In genomic region chr20:44070139-44070900, GRCh38 we compare ENCODE assay signal across 10 cellular contexts.
A peak's percentile ranks its signal among the peaks of the same experiment; 100 is the strongest.
DNase-seq lines count a peak whose midpoint lies in the region; ATAC-seq and TF ChIP-seq lines count a peak whose summit lies in the region.
"Had no signal": no experiment of that assay in that cellular context is flagged by ENCODE, and none has a peak within 500 bp of the region (broad histone marks: within the 10 kb centered on the region; RNA-seq: fewer than 3 reads in every experiment).

No MANE protein-coding gene starts in this region.

- POLR2A ChIA-PET in CD8-positive, alpha-beta memory T cell (lab: Charles Lee) = no interaction called here

- no peaks in the 10 kb centered on the region for H3K9me3 Mint-ChIP-seq in CD8-positive, alpha-beta memory T cell
- no peaks in the 10 kb centered on the region for H3K9me3 Mint-ChIP-seq in activated naive CD8-positive, alpha-beta T cell (ENCODE audit: low read depth)
- H3K9me3 Mint-ChIP-seq: WTC11 had no signal

- H3K4me3 Mint-ChIP-seq in CD8-positive, alpha-beta memory T cell = peak overlapping the region; percentile 40 to 87 (median 79)
- peak overlapping the region; percentile 88 for H3K4me3 Mint-ChIP-seq in activated naive CD8-positive, alpha-beta T cell
- H3K4me3 Mint-ChIP-seq: WTC11 had no signal

- peaks cover 23 to 61% (median 40%) of the 10 kb centered on the region in 3 donors for H3K4me1 Mint-ChIP-seq in CD8-positive, alpha-beta memory T cell
- H3K4me1 Mint-ChIP-seq in activated naive CD8-positive, alpha-beta T cell (ENCODE audit: low read depth) = peaks cover 83% of the 10 kb centered on the region

- peaks cover 89% of the 10 kb centered on the region for H3K4me1 ChIP-seq in CD8-positive, alpha-beta memory T cell (ENCODE audit: insufficient read depth, low read length)
- peaks cover 0 to 11% (median 2%) of the 10 kb centered on the region in 4 donors for H3K4me1 ChIP-seq in Peyer's patch
- peaks cover 86 to 88% of the 10 kb centered on the region in 2 experiments for H3K4me1 ChIP-seq in neutrophil (ENCODE audit: control insufficient read depth in 1 of 2, insufficient read depth in 1 of 2, low read depth in 1 of 2, low read length in 1 of 2)

- peak overlapping the region; percentile 44 for H3K27ac ChIP-seq in CD8-positive, alpha-beta memory T cell (ENCODE audit: low read depth, low read length)
- H3K27ac ChIP-seq in Peyer's patch (peak overlapping the region in 3 of 4 donors; percentile 57 to 79 (median 60)), neutrophil (peak overlapping the region; percentile 92)

- peak in 3 of 5 donors; percentile 67 to 93 (median 69) for DNase-seq in CD8-positive, alpha-beta memory T cell
- peak in 2 of 3 donors; percentile 50 to 53 for DNase-seq in Peyer's patch
- DNase-seq in NCI-H446 treated with DMSO at 0.1 percent for 48 hours (lab: John Stamatoyannopoulos, UW) = no peak
- DNase-seq in HCEC 1CT = no peak
- DNase-seq: NCI-H526 treated with DMSO at 0.1 percent for 48 hours had no signal

- peak overlapping the region; percentile 74 for H3K4me3 ChIP-seq in CD8-positive, alpha-beta memory T cell (ENCODE audit: low read length)
- H3K4me3 ChIP-seq in Peyer's patch (peak overlapping the region in 1 of 4 donors; percentile 30), neutrophil (ENCODE audit: low read depth in 1 of 2, low read length in 1 of 2) (peak overlapping the region; percentile 73 to 75)

- TF ChIP-seq POLR2A in Peyer's patch (IDR thresholded peaks at IDR 0.05) = no peak

- CTCF ChIA-PET in CD8-positive, alpha-beta memory T cell (lab: Charles Lee) = interaction anchor here (1.3 to 4.0 kb wide), 4 partner anchors 10 to 128 kb away, joined by 3 to 24 read pairs (median 4); no protein-coding TSS in a partner anchor

- TF ChIP-seq CTCF in Peyer's patch (IDR thresholded peaks at IDR 0.05) = no peak
- no peak for TF ChIP-seq CTCF in neutrophil (IDR thresholded peaks at IDR 0.05)

- no peak for ATAC-seq in GM21529 (IDR thresholded peaks at IDR 0.05; ENCODE audit: unreplicated experiment)
- ATAC-seq in HG03175 (IDR thresholded peaks at IDR 0.05; ENCODE audit: unreplicated experiment) = no peak
- ATAC-seq: WTC11 had no signal

- H3K27me3 Mint-ChIP-seq in CD8-positive, alpha-beta memory T cell = peaks cover 0 to 11% of the 10 kb centered on the region in 2 donors
- H3K27me3 Mint-ChIP-seq in activated naive CD8-positive, alpha-beta T cell = no peaks in the 10 kb centered on the region

- no peaks in the 10 kb centered on the region for H3K9me3 ChIP-seq in CD8-positive, alpha-beta memory T cell (ENCODE audit: low read length)
- H3K9me3 ChIP-seq in Peyer's patch (no peaks in the 10 kb centered on the region), neutrophil (no peaks in the 10 kb centered on the region)

- no peaks in the 10 kb centered on the region for H3K27me3 ChIP-seq in CD8-positive, alpha-beta memory T cell (ENCODE audit: insufficient read depth, low read length, poor library complexity, severe bottlenecking)
- H3K27me3 ChIP-seq in Peyer's patch (no peaks in the 10 kb centered on the region), neutrophil (no peaks in the 10 kb centered on the region)

- H3K27ac Mint-ChIP-seq in CD8-positive, alpha-beta memory T cell = peak overlapping the region; percentile 71 to 97 (median 96)
- peak overlapping the region; percentile 89 for H3K27ac Mint-ChIP-seq in activated naive CD8-positive, alpha-beta T cell
- H3K27ac Mint-ChIP-seq: WTC11 had no signal

- no peaks in the 10 kb centered on the region for H3K36me3 ChIP-seq in CD8-positive, alpha-beta memory T cell (ENCODE audit: insufficient read depth, low read length)
- no peaks in the 10 kb centered on the region for H3K36me3 ChIP-seq in Peyer's patch
- no peaks in the 10 kb centered on the region for H3K36me3 ChIP-seq in neutrophil

- no peaks in the 10 kb centered on the region for H3K36me3 Mint-ChIP-seq in CD8-positive, alpha-beta memory T cell
- H3K36me3 Mint-ChIP-seq in activated naive CD8-positive, alpha-beta T cell = no peaks in the 10 kb centered on the region
- H3K36me3 Mint-ChIP-seq: WTC11 had no signal

Comparison
In these comparisons a context has a peak if more than half of its experiments do, and no peak if none do; other contexts are left out.
1. DNase-seq: peak in CD8-positive, alpha-beta memory T cell (3 of 5) and Peyer's patch (2 of 3); none in NCI-H446 treated with DMSO at 0.1 percent for 48 hours (single experiment) and HCEC 1CT (single experiment).
2. Peak in every context shown above with its lines, with median percentiles within 50 percentile points of each other: H3K27ac ChIP-seq.